30 cellular contexts compared by ENCODE assay signal in genomic region chr6:22642254-22642653, GRCh38.
"Had no signal": no experiment of that assay in that cellular context is flagged by ENCODE, and none has a peak within 500 bp of the region (broad histone marks: within the 10 kb centered on the region; RNA-seq: fewer than 3 reads in every experiment).

No MANE protein-coding gene starts in this region.

- DNase-seq: activated CD4-positive, alpha-beta memory T cell treated with anti-CD3 and anti-CD28 coated beads for 36 hours; activated CD4-positive, alpha-beta T cell treated with anti-CD3 and anti-CD28 coated beads, Interleukin-2, amount 10 ng/mL, durations not matched to agents 24 days and 14 days; activated CD4-positive, CD25-positive, alpha-beta regulatory T cell treated with anti-CD3 and anti-CD28 coated beads, Interleukin-2, amount 50 U/mL, for 72 hours; activated CD8-positive, alpha-beta memory T cell treated with anti-CD3 and anti-CD28 coated beads, Interleukin-2, amount 50 U/mL, for 4 hours; activated effector memory CD4-positive, alpha-beta T cell treated with anti-CD3 and anti-CD28 coated beads, Interleukin-2, amount 50 U/mL, for 16 hours; activated naive CD4-positive, alpha-beta T cell treated with anti-CD3 and anti-CD28 coated beads for 36 hours; activated naive CD8-positive, alpha-beta T cell treated with anti-CD3 and anti-CD28 coated beads for 36 hours; activated T-cell treated with anti-CD3 and anti-CD28 coated beads, Interleukin-2, amount 50 U/mL, for 1 hour; cortex of kidney; effector memory CD8-positive, alpha-beta T cell; foreskin melanocyte; heart right ventricle; left lung; lower lobe of right lung; mucosa of descending colon; ovary; right lobe of liver; stimulated activated CD4-positive, alpha-beta T cell treated with anti-CD3 and anti-CD28 coated beads, Interleukin-4, amount 100 ng/mL, for 4 hours; stimulated activated CD8-positive, alpha-beta memory T cell treated with anti-CD3 and anti-CD28 coated beads, Interleukin-4, amount 100 ng/mL, for 48 hours; stimulated activated naive CD8-positive, alpha-beta T cell treated with anti-CD3 and anti-CD28 coated beads, Interleukin-15, amount 100 ng/mL, for 72 hours; substantia nigra; T-helper 17 cell had no signal

- H3K27me3 Mint-ChIP-seq: activated CD4-positive, alpha-beta memory T cell treated with anti-CD3 and anti-CD28 coated beads for 36 hours; activated CD4-positive, alpha-beta T cell treated with anti-CD3 and anti-CD28 coated beads, Interleukin-2, amount 10 ng/mL, durations not matched to agents 24 days and 14 days; activated naive CD8-positive, alpha-beta T cell treated with anti-CD3 and anti-CD28 coated beads for 36 hours; effector memory CD8-positive, alpha-beta T cell; natural killer cell treated with Interleukin-12 subunit alpha and Interleukin-12 subunit beta and Interleukin-15 and Interleukin-18, amount 100 ng/mL, for 72 hours; progenitor cell of endocrine pancreas; stimulated activated memory B cell treated with anti-CD40 and anti-IgM and Interleukin-4, amounts not matched to agents 10 μg/mL and 1 μg/mL and 100 μg/mL, for 72 hours; stimulated activated naive CD8-positive, alpha-beta T cell treated with anti-CD3 and anti-CD28 coated beads, Interleukin-15, amount 100 ng/mL, for 72 hours; T-helper 17 cell; type B pancreatic cell had no signal

- ATAC-seq: effector memory CD8-positive, alpha-beta T cell; heart right ventricle; left lung; lower lobe of right lung; mucosa of descending colon; natural killer cell treated with Interleukin-12 subunit alpha and Interleukin-12 subunit beta and Interleukin-15 and Interleukin-18, amount 100 ng/mL, for 72 hours; right lobe of liver; stimulated activated memory B cell treated with anti-CD40 and anti-IgM and Interleukin-4, amounts not matched to agents 10 μg/mL and 1 μg/mL and 100 μg/mL, for 72 hours; stimulated activated naive CD8-positive, alpha-beta T cell treated with anti-CD3 and anti-CD28 coated beads, Interleukin-15, amount 100 ng/mL, for 72 hours; T-helper 17 cell had no signal

- H3K36me3 Mint-ChIP-seq: activated CD4-positive, alpha-beta memory T cell treated with anti-CD3 and anti-CD28 coated beads for 36 hours; activated naive CD8-positive, alpha-beta T cell treated with anti-CD3 and anti-CD28 coated beads for 36 hours; natural killer cell treated with Interleukin-12 subunit alpha and Interleukin-12 subunit beta and Interleukin-15 and Interleukin-18, amount 100 ng/mL, for 72 hours; stimulated activated memory B cell treated with anti-CD40 and anti-IgM and Interleukin-4, amounts not matched to agents 10 μg/mL and 1 μg/mL and 100 μg/mL, for 72 hours; type B pancreatic cell had no signal

- H3K27me3 ChIP-seq: cardiac muscle cell, heart right ventricle, left lung, ovary, right lobe of liver, vagina had no signal

- H3K4me3 Mint-ChIP-seq: activated CD4-positive, alpha-beta memory T cell treated with anti-CD3 and anti-CD28 coated beads for 36 hours; activated CD4-positive, alpha-beta T cell treated with anti-CD3 and anti-CD28 coated beads, Interleukin-2, amount 10 ng/mL, durations not matched to agents 24 days and 14 days; activated naive CD4-positive, alpha-beta T cell treated with anti-CD3 and anti-CD28 coated beads for 36 hours; activated naive CD8-positive, alpha-beta T cell treated with anti-CD3 and anti-CD28 coated beads for 36 hours; activated T-helper 1 cell treated with anti-CD3 and anti-CD28 coated beads, Interleukin-12 subunit alpha, Interleukin-12 subunit beta, Interleukin-2, Interleukin-4 antibody, amounts not matched to agents 30 ng/mL and 10 ng/mL and 1 ng/mL, durations not matched to agents 14 hours and 24 hours and 36 hours; effector memory CD8-positive, alpha-beta T cell; natural killer cell treated with Interleukin-12 subunit alpha and Interleukin-12 subunit beta and Interleukin-15 and Interleukin-18, amount 100 ng/mL, for 72 hours; stimulated activated memory B cell treated with anti-CD40 and anti-IgM and Interleukin-4, amounts not matched to agents 10 μg/mL and 1 μg/mL and 100 μg/mL, for 72 hours; stimulated activated naive CD8-positive, alpha-beta T cell treated with anti-CD3 and anti-CD28 coated beads, Interleukin-15, amount 100 ng/mL, for 72 hours; T-helper 17 cell; type B pancreatic cell had no signal

- H3K4me3 ChIP-seq: cardiac muscle cell, heart right ventricle, left lung, lower lobe of right lung, mucosa of descending colon, ovary, right lobe of liver, skin epidermis, vagina had no signal

- H3K9me3 Mint-ChIP-seq: activated CD4-positive, alpha-beta T cell treated with anti-CD3 and anti-CD28 coated beads, Interleukin-2, amount 10 ng/mL, durations not matched to agents 24 days and 14 days; activated naive CD4-positive, alpha-beta T cell treated with anti-CD3 and anti-CD28 coated beads for 36 hours; activated naive CD8-positive, alpha-beta T cell treated with anti-CD3 and anti-CD28 coated beads for 36 hours; natural killer cell treated with Interleukin-12 subunit alpha and Interleukin-12 subunit beta and Interleukin-15 and Interleukin-18, amount 100 ng/mL, for 72 hours; stimulated activated memory B cell treated with anti-CD40 and anti-IgM and Interleukin-4, amounts not matched to agents 10 μg/mL and 1 μg/mL and 100 μg/mL, for 72 hours; stimulated activated naive CD8-positive, alpha-beta T cell treated with anti-CD3 and anti-CD28 coated beads, Interleukin-15, amount 100 ng/mL, for 72 hours had no signal

- H3K27ac Mint-ChIP-seq: activated CD4-positive, alpha-beta memory T cell treated with anti-CD3 and anti-CD28 coated beads for 36 hours; activated CD4-positive, alpha-beta T cell treated with anti-CD3 and anti-CD28 coated beads, Interleukin-2, amount 10 ng/mL, durations not matched to agents 24 days and 14 days; activated naive CD4-positive, alpha-beta T cell treated with anti-CD3 and anti-CD28 coated beads for 36 hours; activated naive CD8-positive, alpha-beta T cell treated with anti-CD3 and anti-CD28 coated beads for 36 hours; activated T-helper 1 cell treated with anti-CD3 and anti-CD28 coated beads, Interleukin-12 subunit alpha, Interleukin-12 subunit beta, Interleukin-2, Interleukin-4 antibody, amounts not matched to agents 30 ng/mL and 10 ng/mL and 1 ng/mL, durations not matched to agents 14 hours and 24 hours and 36 hours; effector memory CD8-positive, alpha-beta T cell; natural killer cell treated with Interleukin-12 subunit alpha and Interleukin-12 subunit beta and Interleukin-15 and Interleukin-18, amount 100 ng/mL, for 72 hours; progenitor cell of endocrine pancreas; stimulated activated memory B cell treated with anti-CD40 and anti-IgM and Interleukin-4, amounts not matched to agents 10 μg/mL and 1 μg/mL and 100 μg/mL, for 72 hours; stimulated activated naive CD8-positive, alpha-beta T cell treated with anti-CD3 and anti-CD28 coated beads, Interleukin-15, amount 100 ng/mL, for 72 hours; T-helper 17 cell; type B pancreatic cell had no signal

- H3K4me1 ChIP-seq: heart right ventricle, left lung, lower lobe of right lung, right lobe of liver, vagina had no signal

- H3K9me3 ChIP-seq: heart right ventricle, left lung, lower lobe of right lung, mucosa of descending colon, ovary, right lobe of liver, vagina had no signal

- H3K27ac ChIP-seq: cardiac muscle cell, heart right ventricle, left lung, lower lobe of right lung, ovary, right lobe of liver, skin epidermis, vagina had no signal

- H3K36me3 ChIP-seq: cardiac muscle cell, heart right ventricle, left lung, lower lobe of right lung, ovary, right lobe of liver, vagina had no signal

- H3K4me1 Mint-ChIP-seq: activated CD4-positive, alpha-beta T cell treated with anti-CD3 and anti-CD28 coated beads, Interleukin-2, amount 10 ng/mL, durations not matched to agents 24 days and 14 days; activated naive CD8-positive, alpha-beta T cell treated with anti-CD3 and anti-CD28 coated beads for 36 hours; stimulated activated memory B cell treated with anti-CD40 and anti-IgM and Interleukin-4, amounts not matched to agents 10 μg/mL and 1 μg/mL and 100 μg/mL, for 72 hours; stimulated activated naive CD8-positive, alpha-beta T cell treated with anti-CD3 and anti-CD28 coated beads, Interleukin-15, amount 100 ng/mL, for 72 hours; T-helper 17 cell had no signal
